14 cellular contexts compared by ENCODE assay signal in the genomic region with DNA sequence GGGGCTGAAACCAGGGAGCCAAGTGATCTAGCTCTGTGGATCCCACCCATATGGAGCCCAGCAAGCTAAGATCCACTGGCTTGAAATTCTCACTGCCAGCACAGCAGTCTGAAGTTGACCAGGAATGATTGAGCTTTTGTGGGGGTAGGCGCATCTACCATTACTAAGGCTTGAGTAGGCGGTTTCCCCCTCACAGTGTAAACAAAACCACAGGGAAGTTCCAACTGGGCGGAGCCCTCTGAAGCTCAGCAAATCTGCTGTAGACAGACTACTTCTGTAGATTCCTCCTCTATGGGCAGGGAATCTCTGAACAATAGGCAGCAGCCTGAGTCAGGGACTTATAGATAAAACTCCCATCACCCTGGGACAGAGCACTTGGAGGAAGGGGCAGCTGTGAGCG.
DNase-seq lines count a peak whose midpoint lies in the region; ATAC-seq, FAIRE-seq and TF ChIP-seq lines count a peak whose summit lies in the region.
"Had no signal": no experiment of that assay in that cellular context is flagged by ENCODE, and none has a peak within 500 bp of the region (broad histone marks: within the 10 kb centered on the region; RNA-seq: fewer than 3 reads in every experiment).

No MANE protein-coding gene starts in this region.

- H3K4me3 Mint-ChIP-seq in stimulated activated naive B cell treated with anti-CD40 and anti-IgM and Interleukin-4, amounts not matched to agents 10 μg/mL and 1 μg/mL and 100 μg/mL, for 72 hours: no peak overlapping the region
- H3K4me3 Mint-ChIP-seq: activated T-cell treated with anti-CD3 and anti-CD28 coated beads, Interleukin-2, amount 50 U/mL, for 72 hours had no signal

- TF ChIP-seq CTCF in NB4 (IDR thresholded peaks at IDR 0.05; ENCODE audit: low read depth, low read length) (no peak), bronchial epithelial cell (IDR thresholded peaks at IDR 0.05; ENCODE audit: insufficient read depth, low read length, severe bottlenecking) (no peak), pancreas (IDR thresholded peaks at IDR 0.05) (no peak)

- H3K4me1 ChIP-seq in pancreas: no peaks in the 10 kb centered on the region
- H3K4me1 ChIP-seq: BLaER1, HAP-1, parathyroid adenoma had no signal

- WGBS in pancreas, 2 donors: 79 to 87% methylated on average over 4 of the region's 4 CpGs

- no peak overlapping the region for H3K27ac ChIP-seq in pancreas
- H3K27ac ChIP-seq: BLaER1, dorsolateral prefrontal cortex, parathyroid adenoma had no signal

- peaks cover 2 to 8% of the 10 kb centered on the region in 2 donors for H3K36me3 Mint-ChIP-seq in stimulated activated naive B cell treated with anti-CD40 and anti-IgM and Interleukin-4, amounts not matched to agents 10 μg/mL and 1 μg/mL and 100 μg/mL, for 72 hours

- no peaks in the 10 kb centered on the region for H3K27me3 Mint-ChIP-seq in stimulated activated naive B cell treated with anti-CD40 and anti-IgM and Interleukin-4, amounts not matched to agents 10 μg/mL and 1 μg/mL and 100 μg/mL, for 72 hours

- H3K27me3 ChIP-seq in bronchial epithelial cell (ENCODE audit: control insufficient read depth, insufficient read depth, low read length): no peaks in the 10 kb centered on the region
- H3K27me3 ChIP-seq in pancreas: no peaks in the 10 kb centered on the region
- H3K27me3 ChIP-seq: BLaER1, dorsolateral prefrontal cortex had no signal

- H3K36me3 ChIP-seq in bronchial epithelial cell (ENCODE audit: control insufficient read depth, insufficient read depth, low read length) (no peaks in the 10 kb centered on the region), pancreas (no peaks in the 10 kb centered on the region)
- H3K36me3 ChIP-seq: BLaER1, HAP-1 had no signal

- intact Hi-C loops in pancreas (cut with DNase I): no loop called here

- H3K4me3 ChIP-seq in NB4 (ENCODE audit: low read depth, low read length) (no peak overlapping the region), bronchial epithelial cell (ENCODE audit: low read depth, low read length) (no peak overlapping the region), pancreas (no peak overlapping the region)
- H3K4me3 ChIP-seq: BLaER1, dorsolateral prefrontal cortex, HAP-1 had no signal

- FAIRE-seq in bronchial epithelial cell (lab: Jason Lieb, UNC): no peak
- no peak for FAIRE-seq in pancreas (lab: Jason Lieb, UNC)
- FAIRE-seq: GM18507 had no signal

- no peak overlapping the region for H3K27ac Mint-ChIP-seq in stimulated activated naive B cell treated with anti-CD40 and anti-IgM and Interleukin-4, amounts not matched to agents 10 μg/mL and 1 μg/mL and 100 μg/mL, for 72 hours
- H3K27ac Mint-ChIP-seq: activated T-cell treated with anti-CD3 and anti-CD28 coated beads, Interleukin-2, amount 50 U/mL, for 72 hours had no signal

- TF ChIP-seq POLR2A in NB4 (IDR thresholded peaks at IDR 0.05; ENCODE audit: extremely low read depth, insufficient read length): no peak

- no peaks in the 10 kb centered on the region for H3K9me3 ChIP-seq in pancreas
- H3K9me3 ChIP-seq: BLaER1, HAP-1 had no signal

- ATAC-seq in stimulated activated naive B cell treated with anti-CD40 and anti-IgM and Interleukin-4, amounts not matched to agents 10 μg/mL and 1 μg/mL and 100 μg/mL, for 72 hours (replicated peaks): peak; percentile 29 to 45
- ATAC-seq in HG02840 (IDR thresholded peaks at IDR 0.05; ENCODE audit: low FRiP score, unreplicated experiment) (no peak), pancreas (no peak)
- ATAC-seq: activated T-cell treated with anti-CD3 and anti-CD28 coated beads, Interleukin-2, amount 50 U/mL, for 72 hours had no signal

- peaks cover 11 to 21% of the 10 kb centered on the region in 2 donors for H3K9me3 Mint-ChIP-seq in stimulated activated naive B cell treated with anti-CD40 and anti-IgM and Interleukin-4, amounts not matched to agents 10 μg/mL and 1 μg/mL and 100 μg/mL, for 72 hours

- H3K4me1 Mint-ChIP-seq in stimulated activated naive B cell treated with anti-CD40 and anti-IgM and Interleukin-4, amounts not matched to agents 10 μg/mL and 1 μg/mL and 100 μg/mL, for 72 hours: peaks cover 2 to 6% of the 10 kb centered on the region in 2 donors

- peak; percentile 21 for DNase-seq in stimulated activated CD4-positive, alpha-beta T cell treated with anti-CD3 and anti-CD28 coated beads, Interleukin-15, amount 100 ng/mL, for 24 hours
- no peak for DNase-seq in stimulated activated CD4-positive, alpha-beta T cell treated with anti-CD3 and anti-CD28 coated beads, Interleukin-12 subunit alpha, Interleukin-12 subunit beta, amount 100 ng/mL, for 4 hours
- DNase-seq in NB4 (ENCODE audit: low read depth) (peak; percentile 14), bronchial epithelial cell (ENCODE audit: low read depth) (peak; percentile 91), SIG-M5 treated with dmso at 0.1 percent for 504 hours (lab: John Stamatoyannopoulos, UW; ENCODE audit: unreplicated experiment) (no peak), pancreas (no peak)
- DNase-seq in stimulated activated naive B cell treated with anti-CD40 and anti-IgM and Interleukin-4, amounts not matched to agents 10 μg/mL and 1 μg/mL and 100 μg/mL, for 72 hours: no peak
- DNase-seq: dorsolateral prefrontal cortex had no signal

Comparison
In these comparisons a context has a peak if more than half of its experiments do, and no peak if none do; other contexts are left out.
1. DNase-seq: peak in stimulated activated CD4-positive, alpha-beta T cell treated with anti-CD3 and anti-CD28 coated beads, Interleukin-15, amount 100 ng/mL, for 24 hours (single experiment), NB4 (single experiment) and bronchial epithelial cell (single experiment); none in stimulated activated CD4-positive, alpha-beta T cell treated with anti-CD3 and anti-CD28 coated beads, Interleukin-12 subunit alpha, Interleukin-12 subunit beta, amount 100 ng/mL, for 4 hours (single experiment), stimulated activated naive B cell treated with anti-CD40 and anti-IgM and Interleukin-4, amounts not matched to agents 10 μg/mL and 1 μg/mL and 100 μg/mL, for 72 hours (single experiment), SIG-M5 treated with dmso at 0.1 percent for 504 hours (single experiment) and pancreas (0 of 6).
2. ATAC-seq: peak in stimulated activated naive B cell treated with anti-CD40 and anti-IgM and Interleukin-4, amounts not matched to agents 10 μg/mL and 1 μg/mL and 100 μg/mL, for 72 hours (2 of 2); none in HG02840 (single experiment) and pancreas (0 of 4).